ENCODE assay signal across 10 cellular contexts in the genomic region with DNA sequence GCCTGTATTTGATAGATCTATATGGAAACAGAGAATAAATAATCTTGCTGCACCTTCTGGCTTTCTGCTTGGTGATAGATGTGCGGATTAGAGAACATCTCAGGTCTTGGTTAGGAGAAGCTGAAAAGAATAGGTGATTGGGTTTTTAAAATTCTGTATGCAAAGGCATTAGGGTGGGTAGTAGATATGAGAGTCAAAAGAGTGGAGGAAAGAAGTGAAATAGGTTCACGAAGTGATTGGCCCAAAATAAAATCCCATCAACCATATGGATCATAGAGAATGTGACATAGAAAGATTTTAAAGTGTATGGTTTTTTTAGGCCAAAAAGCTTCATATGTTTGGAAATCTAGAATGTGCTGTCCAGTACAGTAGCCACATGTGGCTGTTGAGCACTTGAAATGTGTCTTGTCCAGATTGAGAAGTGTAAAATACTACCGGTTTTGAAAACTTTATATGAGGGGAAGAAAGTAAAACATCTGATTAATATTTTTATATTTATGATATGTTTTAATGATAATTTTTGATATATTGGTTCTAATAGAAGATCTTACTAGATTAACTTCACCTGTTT. TPM values are rescaled to one million over a fixed set of nuclear protein-coding genes. Genes with fewer than 3 reads are reported as not detected.
A peak's percentile ranks its signal among the peaks of the same experiment; 100 is the strongest.
DNase-seq lines count a peak whose midpoint lies in the region; FAIRE-seq and TF ChIP-seq lines count a peak whose summit lies in the region.
"Had no signal": no experiment of that assay in that cellular context is flagged by ENCODE, and none has a peak within 500 bp of the region (broad histone marks: within the 10 kb centered on the region; RNA-seq: fewer than 3 reads in every experiment).

No MANE protein-coding gene starts in this region.

- H4K20me1 ChIP-seq in OCI-LY1 (ENCODE audit: insufficient read depth, low read length) (0 out of 2 replicates have a peak, but pooled peaks cover 3% of the 10 kb centered on the region), endothelial cell of umbilical vein (replicated peaks; ENCODE audit: control insufficient read depth, extremely low read depth, insufficient read depth, low read length) (peaks cover 9% of the 10 kb centered on the region)

- peaks cover 54% of the 10 kb centered on the region for H3K4me1 ChIP-seq in CD8-positive, alpha-beta memory T cell (ENCODE audit: insufficient read depth, low read length)
- H3K4me1 ChIP-seq in OCI-LY1 (ENCODE audit: insufficient read depth, low read length, severe bottlenecking) = peaks cover 76% of the 10 kb centered on the region
- peaks cover 58% of the 10 kb centered on the region for H3K4me1 ChIP-seq in endothelial cell of umbilical vein (ENCODE audit: control insufficient read depth, extremely low read depth, insufficient read depth, low read length)

- peak overlapping the region; percentile 97 for H3K4me3 ChIP-seq in CD8-positive, alpha-beta memory T cell (ENCODE audit: low read length)
- peak overlapping the region; percentile 88 for H3K4me3 ChIP-seq in OCI-LY1 (ENCODE audit: low read depth, low read length, poor library complexity, severe bottlenecking)
- peak overlapping the region; percentile 71 to 97 (median 82) for H3K4me3 ChIP-seq in endothelial cell of umbilical vein (replicated peaks in 1 of 3; ENCODE audit: insufficient read depth in 1 of 3, low read depth in 1 of 3, low read length in 3 of 3)

- H3K27ac ChIP-seq in CD8-positive, alpha-beta memory T cell (ENCODE audit: low read depth, low read length) = peak overlapping the region; percentile 96
- H3K27ac ChIP-seq in OCI-LY1 (ENCODE audit: low read depth, low read length, poor library complexity, severe bottlenecking) (peak overlapping the region; percentile 96), endothelial cell of umbilical vein (ENCODE audit: insufficient read depth, low read depth, low read length) (peak overlapping the region; percentile 86)

- no peak for FAIRE-seq in endothelial cell of umbilical vein (lab: Jason Lieb, UNC)
- FAIRE-seq: GM18507 had no signal

- peaks cover 7% of the 10 kb centered on the region for H3K36me3 ChIP-seq in CD8-positive, alpha-beta memory T cell (ENCODE audit: insufficient read depth, low read length)
- H3K36me3 ChIP-seq in OCI-LY1 (ENCODE audit: insufficient read depth, low read length) (peaks cover 38% of the 10 kb centered on the region), endothelial cell of umbilical vein (ENCODE audit: control insufficient read depth in 2 of 2, extremely low read depth in 1 of 2, insufficient read depth in 2 of 2, low read length in 2 of 2) (no peaks in the 10 kb centered on the region)

- peaks cover 0 to 3% of the 10 kb centered on the region in 2 donors for H3K27me3 Mint-ChIP-seq in CD8-positive, alpha-beta memory T cell
- peaks cover 20% of the 10 kb centered on the region for H3K27me3 Mint-ChIP-seq in progenitor cell of endocrine pancreas

- H3K9ac ChIP-seq in OCI-LY1 (ENCODE audit: low read length) (peak overlapping the region; percentile 95), endothelial cell of umbilical vein (replicated peaks; ENCODE audit: extremely low read depth, insufficient read depth, low read length) (peak overlapping the region; percentile 98)

- H2AFZ ChIP-seq in OCI-LY1 (ENCODE audit: low read length) (no peak overlapping the region), endothelial cell of umbilical vein (ENCODE audit: low read depth, low read length) (no peak overlapping the region)

- TF ChIP-seq CTCF in OCI-LY1 (IDR thresholded peaks at IDR 0.05; ENCODE audit: low read length) (no peak), endothelial cell of umbilical vein (IDR thresholded peaks at IDR 0.05; ENCODE audit: extremely low read depth in 1 of 2, insufficient read depth in 1 of 2, low read depth in 1 of 2, low read length in 2 of 2) (no peak), progenitor cell of endocrine pancreas (IDR thresholded peaks at IDR 0.05; ENCODE audit: unreplicated experiment) (no peak), GM10266 (IDR thresholded peaks at IDR 0.05; ENCODE audit: control insufficient read depth, insufficient read depth, low read depth, missing control alignments) (no peak)

- H3K4me1 Mint-ChIP-seq in CD8-positive, alpha-beta memory T cell = peaks cover 61 to 73% (median 65%) of the 10 kb centered on the region in 3 donors
- peaks cover 18% of the 10 kb centered on the region for H3K4me1 Mint-ChIP-seq in progenitor cell of endocrine pancreas (ENCODE audit: low read depth)

- TF ChIP-seq POLR2A in endothelial cell of umbilical vein (IDR thresholded peaks at IDR 0.05; ENCODE audit: low read depth, low read length) = no peak

- peak overlapping the region; percentile 89 to 100 (median 99) for H3K4me3 Mint-ChIP-seq in CD8-positive, alpha-beta memory T cell
- peak overlapping the region; percentile 93 for H3K4me3 Mint-ChIP-seq in progenitor cell of endocrine pancreas (ENCODE audit: low read depth)

- dilution Hi-C loops in endothelial cell of umbilical vein (cut with MboI; ENCODE audit: extremely low pct_ligation_motif_present, low sequenced_read_pairs) = no loop called here

- H3K9me3 ChIP-seq in CD8-positive, alpha-beta memory T cell (ENCODE audit: low read length) = no peaks in the 10 kb centered on the region
- H3K9me3 ChIP-seq in OCI-LY1 (ENCODE audit: low read length) = no peaks in the 10 kb centered on the region
- H3K9me3 ChIP-seq in endothelial cell of umbilical vein (replicated peaks; ENCODE audit: control insufficient read depth, insufficient read depth, low read length) = no peaks in the 10 kb centered on the region

- H3K36me3 Mint-ChIP-seq in CD8-positive, alpha-beta memory T cell = peaks cover 0 to 34% (median 8%) of the 10 kb centered on the region in 3 donors
- H3K36me3 Mint-ChIP-seq in progenitor cell of endocrine pancreas (ENCODE audit: insufficient read depth) = no peaks in the 10 kb centered on the region

- H3K27me3 ChIP-seq in CD8-positive, alpha-beta memory T cell (ENCODE audit: insufficient read depth, low read length, poor library complexity, severe bottlenecking) = no peaks in the 10 kb centered on the region
- H3K27me3 ChIP-seq in OCI-LY1 (ENCODE audit: insufficient read depth, low read length) (no peaks in the 10 kb centered on the region), endothelial cell of umbilical vein (ENCODE audit: control insufficient read depth in 2 of 2, insufficient read depth in 2 of 2, low read length in 2 of 2) (no peaks in the 10 kb centered on the region)

- H3K9me3 Mint-ChIP-seq in CD8-positive, alpha-beta memory T cell = no peaks in the 10 kb centered on the region
- H3K9me3 Mint-ChIP-seq in progenitor cell of endocrine pancreas (ENCODE audit: low read depth) = no peaks in the 10 kb centered on the region

- H3K79me2 ChIP-seq in OCI-LY1 (ENCODE audit: insufficient read depth, low read length) (peaks cover 80% of the 10 kb centered on the region), endothelial cell of umbilical vein (ENCODE audit: control insufficient read depth, insufficient read depth, low read length) (peaks cover 88% of the 10 kb centered on the region)

- peak overlapping the region; percentile 79 to 100 (median 96) for H3K27ac Mint-ChIP-seq in CD8-positive, alpha-beta memory T cell
- no peak overlapping the region for H3K27ac Mint-ChIP-seq in progenitor cell of endocrine pancreas

- intact Hi-C loops in endothelial cell of umbilical vein (cut with micrococcal nuclease) (loop anchor here (2.0 kb wide), 2 partner anchors 27 to 173 kb away; no protein-coding TSS in a partner anchor), posterior cingulate gyrus (cut with DNase I) (no loop called here)

- H3K9me1 ChIP-seq in endothelial cell of umbilical vein (replicated peaks; ENCODE audit: control insufficient read depth, extremely low read depth, insufficient read depth, low read length) = no peaks in the 10 kb centered on the region

- CTCF ChIA-PET in CD8-positive, alpha-beta memory T cell (lab: Charles Lee) = interaction anchor here (1.4 kb wide), 1 partner anchor 73 kb away, joined by 4 read pairs; no protein-coding TSS in a partner anchor
- CTCF ChIA-PET in endothelial cell of umbilical vein (lab: Charles Lee) = interaction anchor here (4.0 kb wide), 1 partner anchor 13 kb away, joined by 16 read pairs; no protein-coding TSS in a partner anchor

- H3K4me2 ChIP-seq in OCI-LY1 (ENCODE audit: low read length) (peak overlapping the region; percentile 80), endothelial cell of umbilical vein (ENCODE audit: insufficient read depth, low read length) (peak overlapping the region; percentile 94)

- DNase-seq in CD8-positive, alpha-beta memory T cell = no peak
- peak; percentile 59 for DNase-seq in endothelial cell of umbilical vein (ENCODE audit: low read depth, low spot score)
- no peak for DNase-seq in progenitor cell of endocrine pancreas (ENCODE audit: low spot score, unreplicated experiment)
- no peak for DNase-seq in posterior cingulate gyrus
- DNase-seq in GM10266 (ENCODE audit: extremely low spot score) = no peak
- DNase-seq in NCI-H748 (lab: John Stamatoyannopoulos, UW; ENCODE audit: unreplicated experiment) = no peak
- DNase-seq in stimulated activated naive CD4-positive, alpha-beta T cell (lab: John Stamatoyannopoulos, UW) = no peak
- DNase-seq: left colon had no signal

- POLR2A ChIA-PET in CD8-positive, alpha-beta memory T cell (lab: Charles Lee) = interaction anchor here (0.6 kb wide), 1 partner anchor 78 kb away, joined by 5 read pairs; no protein-coding TSS in a partner anchor
- POLR2A ChIA-PET in endothelial cell of umbilical vein (lab: Charles Lee) = no interaction called here

- H3F3A ChIP-seq in OCI-LY1 (ENCODE audit: insufficient read depth, low read length) = no peaks in the 10 kb centered on the region

- H3K9me2 ChIP-seq in OCI-LY1 (ENCODE audit: low read depth, low read length) = no peaks in the 10 kb centered on the region

- BruUV-seq in endothelial cell of umbilical vein (replicated peaks; lab: Mats Ljungman, UMichigan) = no TSS peak

TF ChIP-seq in endothelial cell of umbilical vein, 7 proteins besides CTCF, POLR2A, EP300 and RAD21 (continues in another document):
- TF ChIP-seq MYC (IDR thresholded peaks at IDR 0.05; ENCODE audit: low read depth, low read length) (no peak), JUN (IDR thresholded peaks at IDR 0.05; ENCODE audit: borderline replicate concordance, insufficient read depth, insufficient read length, low read depth) (no peak), POLR2AphosphoS5 (IDR thresholded peaks at IDR 0.05; ENCODE audit: insufficient read depth, low read depth, low read length) (no peak), FOS (IDR thresholded peaks at IDR 0.05; ENCODE audit: borderline replicate concordance, insufficient read depth, low read length) (no peak)

RNA-seq across cellular contexts. Expression of gene MBNL1, which starts 2.8 kb away (rescaled TPM):
- total RNA-seq in CD8-positive, alpha-beta memory T cell = 100 to 1,000 TPM; 386 to 391 TPM
- 303 TPM for polyA plus RNA-seq in CD8-positive, alpha-beta memory T cell
- total RNA-seq in endothelial cell of umbilical vein = 362 and 385 TPM in 2 replicates
- polyA plus RNA-seq in endothelial cell of umbilical vein = 151 and 179 TPM in 2 replicates
- 158 and 192 TPM in 2 replicates for polyA plus RNA-seq in endothelial cell of umbilical vein (2011; cell fraction: cytosol; rRNA removed)
- polyA plus RNA-seq in endothelial cell of umbilical vein (2011; cell fraction: nucleus; rRNA removed) = 245 and 296 TPM in 2 replicates
- polyA plus RNA-seq in endothelial cell of umbilical vein (2012) = 100 and 148 TPM in 2 replicates
- 604 and 704 TPM in 2 replicates for polyA minus RNA-seq in endothelial cell of umbilical vein
- 107 TPM for polyA minus RNA-seq in endothelial cell of umbilical vein (2011; cell fraction: cytosol; rRNA and poly(A)+ RNA removed)
- 897 and 1,083 TPM in 2 replicates for polyA minus RNA-seq in endothelial cell of umbilical vein (2011; cell fraction: nucleus; rRNA and poly(A)+ RNA removed)
- total RNA-seq in progenitor cell of endocrine pancreas = 29.4 and 38.1 TPM in 2 replicates
